ENCODE assay signal across 1 cellular context in genomic region chr1:247297263-247298123, GRCh38.
TF ChIP-seq lines count a peak whose summit lies in the region.

No MANE protein-coding gene starts in this region.

TF ChIP-seq in HepG2, 621 proteins besides CTCF, POLR2A, EP300 and RAD21:
- TF ChIP-seq POLR2G (IDR thresholded peaks at IDR 0.05; ENCODE audit: low read depth, low read length) (0 out of 2 replicates have a peak, but pooled peaks have one; percentile 9), ZHX1 (CRISPR knock-in tag; IDR thresholded peaks at IDR 0.05; ENCODE audit: low read depth) (no peak), MAFK (conservative IDR thresholded peaks at IDR 0.05 in 1 of 2, IDR thresholded peaks at IDR 0.05 in 1 of 2; ENCODE audit: low read length in 2 of 2) (0 out of 4 replicates have a peak, but pooled peaks of 1 of the 2 experiments have one; percentile 9)
